ENCODE assay signal across 12 cellular contexts in the genomic region with DNA sequence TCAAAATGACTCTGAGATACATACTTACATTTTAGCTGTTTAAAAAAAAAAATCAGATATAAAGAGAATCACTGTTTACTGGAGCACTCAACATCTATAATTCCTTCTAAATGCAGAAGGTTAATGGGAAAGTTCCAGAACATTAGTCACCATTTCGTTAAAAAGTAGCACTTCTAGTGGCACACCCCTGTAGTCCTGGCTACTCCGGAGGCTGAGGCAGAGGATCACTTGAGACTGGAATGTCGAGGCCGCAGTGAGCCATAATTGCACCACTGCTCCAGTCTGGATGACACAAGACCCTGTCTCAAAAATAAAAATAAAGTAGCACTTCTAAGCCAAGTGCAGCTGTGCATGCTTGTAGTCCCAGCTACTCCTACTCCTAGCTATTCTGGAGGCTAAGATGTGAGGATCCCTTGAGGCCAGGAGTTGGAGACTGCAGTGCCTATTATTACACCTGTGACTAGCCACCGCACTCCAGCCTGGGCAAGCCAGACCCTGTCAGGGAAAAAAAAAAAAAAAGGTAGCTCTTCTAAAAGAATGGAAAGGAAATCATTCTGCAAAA. TPM values are rescaled to one million over a fixed set of nuclear protein-coding genes. Genes with fewer than 3 reads are reported as not detected.
DNase-seq lines count a peak whose midpoint lies in the region; ATAC-seq and TF ChIP-seq lines count a peak whose summit lies in the region.
"Had no signal": no experiment of that assay in that cellular context is flagged by ENCODE, and none has a peak within 500 bp of the region (broad histone marks: within the 10 kb centered on the region; RNA-seq: fewer than 3 reads in every experiment).

No MANE protein-coding gene starts in this region.

- TF ChIP-seq CTCF in DOHH2 (IDR thresholded peaks at IDR 0.05; ENCODE audit: low read depth, low read length, poor library complexity, severe bottlenecking) = no peak

- no peaks in the 10 kb centered on the region for H3K27me3 ChIP-seq in ACC112 (ENCODE audit: insufficient read depth, low read length)
- H3K27me3 ChIP-seq in DOHH2 (ENCODE audit: control insufficient read depth, low read length) = peaks cover 3% of the 10 kb centered on the region

- no peak overlapping the region for H3K27ac Mint-ChIP-seq in activated CD8-positive, alpha-beta T cell treated with anti-CD3 and anti-CD28 coated beads, Interleukin-2, amount 10 ng/mL, durations not matched to agents 7 days and 5 days
- H3K27ac Mint-ChIP-seq in immature natural killer cell = peak overlapping the region; percentile 37 to 90 (median 78)

- H3K9me3 ChIP-seq in DOHH2 (ENCODE audit: control insufficient read depth, insufficient read depth, low read length) = no peaks in the 10 kb centered on the region

- peak overlapping the region; percentile 85 for H3K4me3 Mint-ChIP-seq in activated CD8-positive, alpha-beta T cell treated with anti-CD3 and anti-CD28 coated beads, Interleukin-2, amount 10 ng/mL, durations not matched to agents 7 days and 5 days
- H3K4me3 Mint-ChIP-seq in immature natural killer cell = peak overlapping the region; percentile 83 to 92 (median 88)

- CTCF ChIA-PET in activated CD8-positive, alpha-beta T cell treated with anti-CD3 and anti-CD28 coated beads, Interleukin-2, amount 10 ng/mL, durations not matched to agents 7 days and 5 days (lab: Charles Lee) = interaction anchor here (1.3 to 2.6 kb wide), 3 partner anchors 15 to 111 kb away, joined by 3 to 13 read pairs (median 12); partner anchors contain the start of gene BTAF1

- H3K4me2 ChIP-seq in DOHH2 (ENCODE audit: low read length) = peak overlapping the region; percentile 100

- no peaks in the 10 kb centered on the region for H3K9me3 Mint-ChIP-seq in activated CD8-positive, alpha-beta T cell treated with anti-CD3 and anti-CD28 coated beads, Interleukin-2, amount 10 ng/mL, durations not matched to agents 7 days and 5 days (ENCODE audit: insufficient read depth)
- no peaks in the 10 kb centered on the region for H3K9me3 Mint-ChIP-seq in immature natural killer cell

- H3K4me3 ChIP-seq in ACC112 (ENCODE audit: low read depth, low read length) = peak overlapping the region; percentile 83; the same call in 1 of the 2 replicates
- peak overlapping the region; percentile 75 for H3K4me3 ChIP-seq in DOHH2 (ENCODE audit: low read length)

- peaks cover 3% of the 10 kb centered on the region for H3K27me3 Mint-ChIP-seq in activated CD8-positive, alpha-beta T cell treated with anti-CD3 and anti-CD28 coated beads, Interleukin-2, amount 10 ng/mL, durations not matched to agents 7 days and 5 days (ENCODE audit: low read depth)
- peaks cover 0 to 3% (median 2%) of the 10 kb centered on the region in 3 donors for H3K27me3 Mint-ChIP-seq in immature natural killer cell (ENCODE audit: low read depth in 3 of 3)

- peaks cover 2% of the 10 kb centered on the region for H3K36me3 Mint-ChIP-seq in activated CD8-positive, alpha-beta T cell treated with anti-CD3 and anti-CD28 coated beads, Interleukin-2, amount 10 ng/mL, durations not matched to agents 7 days and 5 days (ENCODE audit: low read depth)
- H3K36me3 Mint-ChIP-seq in immature natural killer cell = no peaks in the 10 kb centered on the region

- H3K4me1 Mint-ChIP-seq in activated CD8-positive, alpha-beta T cell treated with anti-CD3 and anti-CD28 coated beads, Interleukin-2, amount 10 ng/mL, durations not matched to agents 7 days and 5 days (ENCODE audit: low read depth) = peaks cover 30% of the 10 kb centered on the region
- peaks cover 29 to 34% of the 10 kb centered on the region in 2 donors for H3K4me1 Mint-ChIP-seq in immature natural killer cell

- H3K9me2 ChIP-seq in DOHH2 (replicated peaks; ENCODE audit: control insufficient read depth, low read length) = no peaks in the 10 kb centered on the region

- DNase-seq in activated CD8-positive, alpha-beta T cell treated with anti-CD3 and anti-CD28 coated beads, Interleukin-2, amount 10 ng/mL, durations not matched to agents 7 days and 5 days = no peak
- no peak for DNase-seq in immature natural killer cell
- DNase-seq in NCI-H146 (lab: John Stamatoyannopoulos, UW) = no peak
- no peak for DNase-seq in stimulated activated CD4-positive, alpha-beta T cell treated with anti-CD3 and anti-CD28 coated beads, Interleukin-15, amount 100 ng/mL, for 24 hours
- no peak for DNase-seq in NCI-H2171 treated with DMSO at 0.1 percent for 48 hours (lab: John Stamatoyannopoulos, UW)
- no peak for DNase-seq in NCI-H526 (lab: John Stamatoyannopoulos, UW)
- DNase-seq: midbrain; NK-92 treated with Interleukin-12 subunit alpha and Interleukin-12 subunit beta, amount 100 ng/mL, for 24 hours; stimulated activated CD4-positive, alpha-beta T cell treated with anti-CD3 and anti-CD28 coated beads, Interleukin-2, amount 100 ng/mL, for 24 hours had no signal

- H3K79me2 ChIP-seq in ACC112 (ENCODE audit: control insufficient read depth, insufficient read depth, low read length, unreplicated experiment) (no peaks in the 10 kb centered on the region), DOHH2 (ENCODE audit: control insufficient read depth, low read length) (peaks cover 14% of the 10 kb centered on the region)

- no peaks in the 10 kb centered on the region for H4K20me1 ChIP-seq in DOHH2 (ENCODE audit: control insufficient read depth, insufficient read depth, low read depth, low read length)

- H2AFZ ChIP-seq in ACC112 (ENCODE audit: low read length, unreplicated experiment) = no peak overlapping the region

- no peak overlapping the region for H3K27ac ChIP-seq in ACC112 (ENCODE audit: low read depth, low read length)
- no peak overlapping the region for H3K27ac ChIP-seq in DOHH2 (ENCODE audit: low read depth, low read length)
- H3K27ac ChIP-seq: epithelial cell of prostate had no signal

- POLR2A ChIA-PET in activated CD8-positive, alpha-beta T cell treated with anti-CD3 and anti-CD28 coated beads, Interleukin-2, amount 10 ng/mL, durations not matched to agents 7 days and 5 days (lab: Charles Lee) = interaction anchor here (0.6 to 3.1 kb wide), 4 partner anchors 11 to 23 kb away, joined by 3 to 19 read pairs (median 6); partner anchors contain the start of gene BTAF1

- H3K36me3 ChIP-seq in ACC112 (ENCODE audit: insufficient read depth, low read length) (no peaks in the 10 kb centered on the region), DOHH2 (ENCODE audit: control insufficient read depth, low read length) (peaks cover 4% of the 10 kb centered on the region)

- H3F3A ChIP-seq in DOHH2 (ENCODE audit: control insufficient read depth, insufficient read depth) = peaks cover 13% of the 10 kb centered on the region

- H3K4me1 ChIP-seq in ACC112 (ENCODE audit: control insufficient read depth, insufficient read depth, low read length, unreplicated experiment) (peaks cover 7% of the 10 kb centered on the region), DOHH2 (ENCODE audit: control insufficient read depth, low read length) (peaks cover 17% of the 10 kb centered on the region)

- ATAC-seq in activated CD8-positive, alpha-beta T cell treated with anti-CD3 and anti-CD28 coated beads, Interleukin-2, amount 10 ng/mL, durations not matched to agents 7 days and 5 days = no peak

RNA-seq across cellular contexts. Expression of gene FGFBP3, which starts 2.2 kb away (rescaled TPM):
- total RNA-seq in activated CD8-positive, alpha-beta T cell treated with anti-CD3 and anti-CD28 coated beads, Interleukin-2, amount 10 ng/mL, durations not matched to agents 7 days and 5 days = 1 to 10 TPM; 1.0 to 1.5 TPM
- polyA plus RNA-seq in immature natural killer cell = 1 to 10 TPM in 2 of 3 donors, under 1 TPM in 1; 0.48 to 3.1 (median 3.1) TPM

RNA-seq across cellular contexts. Expression of gene BTAF1, which starts 16.5 kb away (rescaled TPM):
- 10 to 100 TPM; 40.9 to 41.0 TPM for total RNA-seq in activated CD8-positive, alpha-beta T cell treated with anti-CD3 and anti-CD28 coated beads, Interleukin-2, amount 10 ng/mL, durations not matched to agents 7 days and 5 days
- 10 to 100 TPM in 1 of 3 donors, 1 to 10 TPM in 2; 2.9 to 12.8 (median 4.7) TPM for polyA plus RNA-seq in immature natural killer cell
